In the genomic region with DNA sequence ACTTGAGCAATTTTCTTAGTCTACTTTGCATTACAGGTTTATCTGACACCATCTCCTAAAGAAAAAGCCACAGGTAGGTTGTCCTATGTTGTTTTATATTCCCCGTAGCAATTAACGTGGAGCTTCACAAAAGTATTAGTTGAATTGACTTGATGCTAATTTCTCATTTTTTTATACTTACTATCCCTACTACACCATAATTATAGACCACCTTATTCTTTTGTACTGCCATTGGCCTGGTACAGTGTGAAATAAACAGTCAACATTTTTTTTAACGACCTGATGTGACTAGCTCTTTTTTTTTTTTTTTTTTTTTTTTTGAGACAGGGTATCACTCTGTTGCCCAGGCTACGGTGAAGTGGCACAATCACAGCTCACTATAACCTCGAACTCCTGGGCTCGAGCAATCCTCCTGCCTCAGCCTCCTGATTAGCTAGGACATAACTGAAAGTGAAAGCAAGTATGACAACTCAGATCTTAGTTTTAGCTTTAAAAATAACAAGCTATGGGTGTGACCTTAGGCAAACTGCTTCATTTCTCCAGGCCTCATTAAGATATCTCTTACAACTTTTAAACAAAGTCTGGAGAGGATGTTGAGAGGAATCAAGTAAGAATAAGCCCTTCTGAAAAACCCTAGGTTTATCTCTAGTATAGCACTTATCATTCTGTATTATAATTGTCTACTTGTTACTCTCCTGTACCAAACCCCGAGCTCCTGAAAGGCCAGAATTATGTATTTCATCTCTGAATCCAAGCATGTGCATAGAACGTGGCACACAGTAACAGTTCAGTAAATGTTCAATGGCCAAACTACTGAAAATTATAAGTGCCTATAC, we compare ENCODE assay signal across 10 cellular contexts. TPM values are rescaled to one million over a fixed set of nuclear protein-coding genes. Genes with fewer than 3 reads are reported as not detected.
DNase-seq lines count a peak whose midpoint lies in the region; ATAC-seq, FAIRE-seq and TF ChIP-seq lines count a peak whose summit lies in the region.
"Had no signal": no experiment of that assay in that cellular context is flagged by ENCODE, and none has a peak within 500 bp of the region (broad histone marks: within the 10 kb centered on the region; RNA-seq: fewer than 3 reads in every experiment).

No MANE protein-coding gene starts in this region.

- peak overlapping the region; percentile 92 for H3K27ac Mint-ChIP-seq in T-helper 17 cell

- no peaks in the 10 kb centered on the region for H3K36me3 ChIP-seq in pancreas

- no peak for FAIRE-seq in pancreas (lab: Jason Lieb, UNC)
- FAIRE-seq: colon had no signal

- intact Hi-C loops in pancreas (cut with DNase I), result no loop called here

- H3K9me3 ChIP-seq in T-helper 17 cell (ENCODE audit: control insufficient read depth, low read length, poor library complexity, severe bottlenecking), result no peaks in the 10 kb centered on the region
- H3K9me3 ChIP-seq in pancreas, result no peaks in the 10 kb centered on the region

- ATAC-seq in T-helper 17 cell, result peak; percentile 85
- ATAC-seq in pancreas, result peak in 3 of 4 donors; percentile 12 to 32 (median 19)

- H3K36me3 Mint-ChIP-seq in T-helper 17 cell (ENCODE audit: low read depth), result no peaks in the 10 kb centered on the region

- H3K27me3 ChIP-seq in pancreas, result no peaks in the 10 kb centered on the region

- H3K4me1 ChIP-seq in pancreas, result peaks cover 0 to 26% (median 23%) of the 10 kb centered on the region in 3 donors

- H3K27ac ChIP-seq in pancreas, result no peak overlapping the region

- H3K4me1 Mint-ChIP-seq in T-helper 17 cell, result peaks cover 33% of the 10 kb centered on the region

- no peak overlapping the region for H3K4me3 ChIP-seq in choroid plexus epithelial cell (ENCODE audit: low read depth, low read length)
- H3K4me3 ChIP-seq in pancreas, result no peak overlapping the region
- H3K4me3 ChIP-seq: skin epidermis had no signal

- peak overlapping the region; percentile 70 for H3K4me3 Mint-ChIP-seq in T-helper 17 cell

- H3K27me3 Mint-ChIP-seq in T-helper 17 cell, result no peaks in the 10 kb centered on the region

- peak; percentile 58 for DNase-seq in H4 (ENCODE audit: low spot score)
- no peak for DNase-seq in T-helper 17 cell
- peak; percentile 51 for DNase-seq in choroid plexus epithelial cell (ENCODE audit: low read depth)
- DNase-seq in pancreas, result no peak
- DNase-seq in globus pallidus (ENCODE audit: low spot score), result no peak
- DNase-seq in NCI-H524 treated with DMSO at 0.1 percent for 48 hours (lab: John Stamatoyannopoulos, UW), result no peak
- DNase-seq in NCI-H146 treated with DMSO at 0.1 percent for 48 hours (lab: John Stamatoyannopoulos, UW; ENCODE audit: unreplicated experiment), result no peak
- DNase-seq in cerebellar nuclear complex (lab: John Stamatoyannopoulos, UW), result no peak

- 83 to 85% methylated on average over 8 of the region's 8 CpGs for WGBS in pancreas, 2 donors

- TF ChIP-seq CTCF in choroid plexus epithelial cell (conservative IDR thresholded peaks at IDR 0.05; ENCODE audit: low read depth, low read length) (no peak), pancreas (IDR thresholded peaks at IDR 0.05) (no peak)

RNA-seq across cellular contexts. Expression of gene LUZP1, which starts 49.5 kb away (rescaled TPM):
- 24.9 and 25.2 TPM in 2 replicates for total RNA-seq in H4 (2014; rRNA removed; shearing (Covaris generic))
- total RNA-seq in T-helper 17 cell, result 10 to 100 TPM; 24.7 to 27.3 TPM
- 10 to 100 TPM in 2 of 6 donors, 1 to 10 TPM in 4; 5.2 to 15.2 (median 7.0) TPM for total RNA-seq in pancreas
- polyA plus RNA-seq in pancreas, result 1 to 10 TPM; 1.7 to 2.7 TPM

Comparison
In these comparisons a context has a peak if more than half of its experiments do, and no peak if none do; other contexts are left out.
1. DNase-seq: peak in H4 (single experiment) and choroid plexus epithelial cell (single experiment); none in T-helper 17 cell (0 of 3), pancreas (0 of 6), globus pallidus (single experiment), NCI-H524 treated with DMSO at 0.1 percent for 48 hours (single experiment), NCI-H146 treated with DMSO at 0.1 percent for 48 hours (single experiment) and cerebellar nuclear complex (0 of 2).